In genomic region chr12:130127909-130128763, GRCh38 we compare ENCODE assay signal across 1 cellular context.
TF ChIP-seq lines count a peak whose summit lies in the region.

No MANE protein-coding gene starts in this region.

TF ChIP-seq in HepG2, 621 proteins besides CTCF, POLR2A, EP300 and RAD21 (continued from another document):
- TF ChIP-seq AHDC1 (CRISPR knock-in tag; IDR thresholded peaks at IDR 0.05; ENCODE audit: borderline replicate concordance) (no peak), MTF1 (CRISPR knock-in tag; IDR thresholded peaks at IDR 0.05) (no peak), JUN (CRISPR knock-in tag; IDR thresholded peaks at IDR 0.05) (no peak), HOMEZ (CRISPR knock-in tag; IDR thresholded peaks at IDR 0.05; ENCODE audit: low read depth) (no peak)
